Comparison of ENCODE assay signal across 13 cellular contexts in the genomic region with DNA sequence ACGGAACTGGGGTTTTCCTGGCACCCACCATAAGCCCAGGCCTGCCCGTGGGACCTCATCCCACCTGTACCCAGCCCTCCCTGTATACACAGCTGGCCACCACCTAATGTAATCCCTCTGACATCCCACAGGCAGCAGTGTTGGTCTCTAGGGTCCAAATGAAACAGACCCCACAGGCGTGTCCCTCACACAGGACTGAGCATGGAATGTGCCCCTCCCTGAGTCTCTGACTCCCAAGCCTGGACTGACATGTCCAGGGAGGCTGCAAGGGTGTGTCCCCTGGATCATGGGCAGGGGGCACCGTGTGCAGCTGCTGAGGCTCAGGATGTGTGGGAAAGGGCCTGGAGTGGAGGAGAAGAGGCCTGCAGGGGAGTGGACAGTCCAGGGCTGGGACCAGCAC. TPM values are rescaled to one million over a fixed set of nuclear protein-coding genes. Genes with fewer than 3 reads are reported as not detected.
A peak's percentile ranks its signal among the peaks of the same experiment; 100 is the strongest.
DNase-seq lines count a peak whose midpoint lies in the region; ATAC-seq and TF ChIP-seq lines count a peak whose summit lies in the region.
"Had no signal": no experiment of that assay in that cellular context is flagged by ENCODE, and none has a peak within 500 bp of the region (broad histone marks: within the 10 kb centered on the region; RNA-seq: fewer than 3 reads in every experiment).

No MANE protein-coding gene starts in this region.

- H3K4me3 ChIP-seq in Panc1 (ENCODE audit: low read depth in 2 of 2, low read length in 2 of 2) (no peak overlapping the region), esophagus (ENCODE audit: low read depth in 1 of 2, low read length in 2 of 2) (no peak overlapping the region), gastrocnemius medialis (no peak overlapping the region)

- DNase-seq in Panc1 (ENCODE audit: low read depth, low spot score): no peak
- DNase-seq in gastrocnemius medialis: no peak
- no peak for DNase-seq in DMS 273 (lab: John Stamatoyannopoulos, UW; ENCODE audit: unreplicated experiment)
- DNase-seq in COR-L47 (lab: John Stamatoyannopoulos, UW): no peak
- no peak for DNase-seq in T-helper 1 cell
- DNase-seq in GM13976 (ENCODE audit: low spot score): no peak
- DNase-seq: ACHN, activated B cell treated with CpG ODN at 0.5 μM for 24 hours, GDM1, Karpas-422, NCI-H1436 had no signal

- intact Hi-C loops in Panc1 (cut with micrococcal nuclease; ENCODE audit: unreplicated experiment) (no loop called here), gastrocnemius medialis (cut with DNase I; ENCODE audit: low total_unique reads) (no loop called here)

- POLR2A ChIA-PET in Panc1 (lab: Charles Lee): no interaction called here

- H3K9me3 ChIP-seq in Panc1 (ENCODE audit: control insufficient read depth, insufficient read depth, low read depth, low read length) (no peaks in the 10 kb centered on the region), esophagus (ENCODE audit: control insufficient read depth in 2 of 2, insufficient read depth in 1 of 2, low read depth in 1 of 2, low read length in 1 of 2) (no peaks in the 10 kb centered on the region), gastrocnemius medialis (no peaks in the 10 kb centered on the region)

- no peak for TF ChIP-seq CTCF in 22Rv1 (IDR thresholded peaks at IDR 0.05)
- no peak for TF ChIP-seq CTCF in Panc1 (IDR thresholded peaks at IDR 0.05)
- no peak for TF ChIP-seq CTCF in gastrocnemius medialis (IDR thresholded peaks at IDR 0.05 in 4 of 5, conservative IDR thresholded peaks at IDR 0.05 in 1 of 5)
- TF ChIP-seq CTCF in GM13976 (IDR thresholded peaks at IDR 0.05; ENCODE audit: borderline replicate concordance, control extremely low read depth, extremely low read depth, insufficient read depth, missing control alignments): no peak

- 42 to 47% methylated on average over 4 of the region's 4 CpGs for WGBS in esophagus, 2 donors

- ATAC-seq in Panc1 (no peak), gastrocnemius medialis (no peak)

- H3K4me1 ChIP-seq in Panc1 (ENCODE audit: control insufficient read depth, insufficient read depth, low read length) (peaks cover 82% of the 10 kb centered on the region), esophagus (ENCODE audit: control insufficient read depth in 2 of 2, insufficient read depth in 2 of 2, low read length in 1 of 2) (peaks cover 14 to 37% of the 10 kb centered on the region in 2 donors), gastrocnemius medialis (peaks cover 59 to 90% of the 10 kb centered on the region in 2 donors)

- H3K36me3 ChIP-seq in Panc1 (ENCODE audit: control insufficient read depth, insufficient read depth, low read length) (peaks cover 2% of the 10 kb centered on the region; the same call in 1 of the 2 replicates), esophagus (ENCODE audit: control insufficient read depth in 2 of 2, insufficient read depth in 2 of 2, low read length in 1 of 2) (peaks cover 8 to 60% of the 10 kb centered on the region in 2 donors), gastrocnemius medialis (peaks cover 0 to 43% of the 10 kb centered on the region in 2 donors)

- in situ Hi-C loops in Panc1 (cut with HindIII; ENCODE audit: low pct_unique_long_range_greater_than_20kb, low sequenced_read_pairs) (no loop called here), gastrocnemius medialis (cut with MboI; ENCODE audit: low sequenced_read_pairs in 4 of 4) (no loop called here), GM13976 (cut with MboI; ENCODE audit: low sequenced_read_pairs, unreplicated experiment) (loop anchor here (25.0 kb wide), 2 partner anchors 462 to 537 kb away; no protein-coding TSS in a partner anchor)

- H3K27me3 ChIP-seq in Panc1 (ENCODE audit: control insufficient read depth, insufficient read depth, low read length) (no peaks in the 10 kb centered on the region), esophagus (ENCODE audit: control insufficient read depth in 1 of 2, insufficient read depth in 2 of 2, low read length in 2 of 2) (no peaks in the 10 kb centered on the region), gastrocnemius medialis (no peaks in the 10 kb centered on the region)

- CTCF ChIA-PET in Panc1 (lab: Charles Lee): no interaction called here

- TSS peak; percentile 48 for BruUV-seq in Panc1 (replicated peaks; lab: Mats Ljungman, UMichigan)

- H3K27ac ChIP-seq in 22Rv1 (peak overlapping the region; percentile 79), Panc1 (ENCODE audit: low read length) (peak overlapping the region; percentile 61), esophagus (ENCODE audit: low read depth in 2 of 2, low read length in 1 of 2) (peak overlapping the region; percentile 52 to 75), gastrocnemius medialis (peak overlapping the region; percentile 65 to 98 (median 96))

- no peak for TF ChIP-seq POLR2A in gastrocnemius medialis (IDR thresholded peaks at IDR 0.05)

RNA-seq across cellular contexts. Expression of a gene that starts 50.6 kb away (rescaled TPM):
- 10.7 TPM for total RNA-seq in Panc1 (2021; ENCODE audit: unreplicated experiment)
- polyA plus RNA-seq in Panc1 (2012; ENCODE audit: insufficient read length): 9.2 TPM
- 1 to 10 TPM; 3.2 to 3.9 TPM for polyA plus RNA-seq in esophagus
- total RNA-seq in gastrocnemius medialis: 10 to 100 TPM; 29.6 to 74.8 (median 57.9) TPM
